In genomic region chr10:58784361-58784760, GRCh38 we compare ENCODE assay signal across 16 cellular contexts.
DNase-seq lines count a peak whose midpoint lies in the region; ATAC-seq and TF ChIP-seq lines count a peak whose summit lies in the region.
"Had no signal": no experiment of that assay in that cellular context is flagged by ENCODE, and none has a peak within 500 bp of the region (broad histone marks: within the 10 kb centered on the region; RNA-seq: fewer than 3 reads in every experiment).

No MANE protein-coding gene starts in this region.

- H3K36me3 ChIP-seq in gastroesophageal sphincter (peaks cover 0 to 3% of the 10 kb centered on the region in 2 donors), aorta (ENCODE audit: control insufficient read depth in 1 of 2, insufficient read depth in 2 of 2, low read length in 1 of 2) (no peaks in the 10 kb centered on the region)
- H3K36me3 ChIP-seq: BLaER1 treated with 17β-estradiol and CSF1 and Interleukin-3, amounts not matched to agents 10 nM and 100 nM had no signal

- intact Hi-C loops in Right ventricle myocardium superior (cut with DNase I) = loop anchor here (5.0 to 10.0 kb wide), 2 partner anchors 170 to 838 kb away; no protein-coding TSS in a partner anchor
- intact Hi-C loops in Right ventricle myocardium inferior (cut with DNase I) = loop anchor here (5.0 to 10.0 kb wide), 2 partner anchors 168 to 450 kb away; no protein-coding TSS in a partner anchor
- intact Hi-C loops in aorta (cut with DNase I) = loop anchor here (5.0 to 10.0 kb wide), 6 partner anchors 170 to 838 kb away; partner anchors contain the start of gene PHYHIPL (in 1 of the 2)

- ATAC-seq in Right ventricle myocardium superior (ENCODE audit: poor library complexity) = peak; percentile 41
- no peak for ATAC-seq in Right ventricle myocardium inferior
- peak; percentile 55 for ATAC-seq in gastroesophageal sphincter
- peak; percentile 37 for ATAC-seq in aorta (ENCODE audit: low FRiP score)
- ATAC-seq: HCT116 had no signal

- H3K27me3 ChIP-seq in gastroesophageal sphincter (no peaks in the 10 kb centered on the region), aorta (ENCODE audit: control insufficient read depth in 1 of 2, insufficient read depth in 2 of 2, low read length in 1 of 2) (no peaks in the 10 kb centered on the region)
- H3K27me3 ChIP-seq: BLaER1 treated with 17β-estradiol and CSF1 and Interleukin-3, amounts not matched to agents 10 nM and 100 nM had no signal

- no peaks in the 10 kb centered on the region for H3K9me3 ChIP-seq in gastroesophageal sphincter
- no peaks in the 10 kb centered on the region for H3K9me3 ChIP-seq in aorta (ENCODE audit: control insufficient read depth, low read length)
- H3K9me3 ChIP-seq: BLaER1 treated with 17β-estradiol and CSF1 and Interleukin-3, amounts not matched to agents 10 nM and 100 nM had no signal

- 69 to 75% methylated on average over 4 of the region's 4 CpGs for WGBS in gastroesophageal sphincter (ENCODE audit: low coverage in 1 of 2), 2 donors
- 89 to 90% methylated on average over 4 of the region's 4 CpGs for WGBS in aorta, 2 donors

- TF ChIP-seq EP300 in gastroesophageal sphincter (IDR thresholded peaks at IDR 0.05) = no peak

- no peak overlapping the region for H3K4me3 ChIP-seq in cardiac fibroblast (replicated peaks in 1 of 2; ENCODE audit: low read depth in 2 of 2, low read length in 2 of 2)
- no peak overlapping the region for H3K4me3 ChIP-seq in gastroesophageal sphincter
- H3K4me3 ChIP-seq in aorta (ENCODE audit: low read length in 2 of 2) = no peak overlapping the region
- H3K4me3 ChIP-seq: BLaER1 treated with 17β-estradiol and CSF1 and Interleukin-3, amounts not matched to agents 10 nM and 100 nM; GM23248 had no signal

- DNase-seq in Right ventricle myocardium superior = no peak
- no peak for DNase-seq in Right ventricle myocardium inferior (ENCODE audit: missing footprints)
- peak; percentile 34 to 63 for DNase-seq in cardiac fibroblast (ENCODE audit: low read depth in 2 of 2)
- DNase-seq in aorta = no peak
- DNase-seq in activated CD4-positive, alpha-beta T cell treated with anti-CD3 and anti-CD28 coated beads for 1 hour = no peak
- no peak for DNase-seq in activated CD8-positive, alpha-beta memory T cell treated with anti-CD3 and anti-CD28 coated beads, Interleukin-2, amount 50 U/mL, for 48 hours
- DNase-seq in DMS53 treated with DMSO at 0.1 percent for 48 hours (lab: John Stamatoyannopoulos, UW; ENCODE audit: unreplicated experiment) = no peak
- DNase-seq: DND-41, GM23248, NCI-H187, NCI-H345, NCI-H526 had no signal

- no peak overlapping the region for H3K27ac ChIP-seq in gastroesophageal sphincter
- no peak overlapping the region for H3K27ac ChIP-seq in aorta (ENCODE audit: low read depth in 1 of 2, low read length in 2 of 2)
- H3K27ac ChIP-seq: BLaER1 treated with 17β-estradiol and CSF1 and Interleukin-3, amounts not matched to agents 10 nM and 100 nM; GM23248; RWPE1 had no signal

- TF ChIP-seq CTCF in cardiac fibroblast (IDR thresholded peaks at IDR 0.05; ENCODE audit: low read depth, low read length) (no peak), gastroesophageal sphincter (IDR thresholded peaks at IDR 0.05) (no peak)

- peaks cover 0 to 15% (median 6%) of the 10 kb centered on the region in 3 donors for H3K4me1 ChIP-seq in gastroesophageal sphincter
- H3K4me1 ChIP-seq in aorta (ENCODE audit: control insufficient read depth in 1 of 2, insufficient read depth in 2 of 2, low read length in 2 of 2) = no peaks in the 10 kb centered on the region

- TF ChIP-seq POLR2A in gastroesophageal sphincter (IDR thresholded peaks at IDR 0.05) = no peak

Comparison
In these comparisons a context has a peak if more than half of its experiments do, and no peak if none do; other contexts are left out.
1. DNase-seq: peak in cardiac fibroblast (2 of 2); none in Right ventricle myocardium superior (single experiment), Right ventricle myocardium inferior (single experiment), aorta (0 of 2), activated CD4-positive, alpha-beta T cell treated with anti-CD3 and anti-CD28 coated beads for 1 hour (single experiment), activated CD8-positive, alpha-beta memory T cell treated with anti-CD3 and anti-CD28 coated beads, Interleukin-2, amount 50 U/mL, for 48 hours (single experiment) and DMS53 treated with DMSO at 0.1 percent for 48 hours (single experiment).